Comparison of ENCODE assay signal across 18 cellular contexts in the genomic region with DNA sequence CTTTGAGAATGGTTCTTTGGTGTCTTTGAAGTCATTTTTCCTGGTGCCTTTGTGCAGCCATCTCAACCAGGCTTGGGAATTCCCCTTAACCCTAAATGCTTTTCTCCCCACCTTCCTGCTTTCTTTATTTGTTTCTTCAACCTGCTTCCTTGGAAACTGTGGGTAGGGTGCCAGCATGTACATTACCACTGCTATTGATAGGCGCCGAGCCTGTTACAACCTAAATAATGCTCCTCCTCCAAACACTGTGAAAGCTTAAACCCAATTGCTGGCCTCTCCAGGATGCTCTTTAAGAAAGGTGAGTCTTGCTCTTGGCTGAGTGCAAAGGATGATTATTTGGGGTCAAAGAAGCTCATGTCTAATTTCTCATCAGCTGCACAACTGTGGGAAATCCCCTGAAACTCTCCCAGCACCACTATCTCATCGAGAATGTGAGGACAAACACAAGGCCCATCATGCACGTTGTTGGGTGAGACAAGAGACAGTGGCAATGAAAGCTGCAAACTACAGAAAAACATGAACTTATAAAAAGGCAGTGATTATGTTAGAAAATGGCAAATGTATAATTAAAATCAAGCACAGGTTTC.
DNase-seq lines count a peak whose midpoint lies in the region; ATAC-seq and TF ChIP-seq lines count a peak whose summit lies in the region.
"Had no signal": no experiment of that assay in that cellular context is flagged by ENCODE, and none has a peak within 500 bp of the region (broad histone marks: within the 10 kb centered on the region; RNA-seq: fewer than 3 reads in every experiment).

No MANE protein-coding gene starts in this region.

- no CpG with 5 or more reads among the region's 4 CpGs for WGBS in trophoblast cell (ENCODE audit: extremely low coverage, insufficient coverage, insufficient read length)

- H2AK5ac ChIP-seq in trophoblast cell (ENCODE audit: low read length), result no peak overlapping the region

- no peak overlapping the region for H3K4me3 ChIP-seq in trophoblast cell (ENCODE audit: low read depth, low read length)
- H3K4me3 ChIP-seq: thyroid gland had no signal

- POLR2A ChIA-PET in GM10248 (lab: Yijun Ruan, JAX), result no interaction called here

- H3K4me2 ChIP-seq in trophoblast cell (ENCODE audit: low read length), result no peak overlapping the region

- no peaks in the 10 kb centered on the region for H3K9me3 ChIP-seq in trophoblast cell (ENCODE audit: insufficient read depth, low read depth, low read length)
- H3K9me3 ChIP-seq: thyroid gland had no signal

- no peak overlapping the region for H4K8ac ChIP-seq in trophoblast cell (ENCODE audit: low read depth, low read length)

- H3K27me3 ChIP-seq in trophoblast cell (ENCODE audit: insufficient read depth, low read length), result no peaks in the 10 kb centered on the region
- H3K27me3 ChIP-seq: thyroid gland had no signal

- no peak overlapping the region for H2AFZ ChIP-seq in trophoblast cell (ENCODE audit: insufficient read depth, low read length, poor library complexity)

- peak overlapping the region; percentile 27 for H2BK12ac ChIP-seq in trophoblast cell (ENCODE audit: low read length)

- no peak overlapping the region for H3K23ac ChIP-seq in trophoblast cell (ENCODE audit: low read length)

- H2BK5ac ChIP-seq in trophoblast cell (ENCODE audit: low read depth, low read length, poor library complexity), result no peak overlapping the region

- peak overlapping the region; percentile 32 for H4K91ac ChIP-seq in trophoblast cell (ENCODE audit: low read depth, low read length)

- no peak overlapping the region for H3K9ac ChIP-seq in trophoblast cell (ENCODE audit: low read length)

- no peak overlapping the region for H3K4ac ChIP-seq in trophoblast cell (ENCODE audit: low read depth, low read length)

- peaks cover 2% of the 10 kb centered on the region for H3K79me1 ChIP-seq in trophoblast cell (ENCODE audit: low read length)

- H3K14ac ChIP-seq in trophoblast cell (ENCODE audit: low read length), result no peak overlapping the region

- H3K18ac ChIP-seq in trophoblast cell (ENCODE audit: low read length), result no peak overlapping the region

- TF ChIP-seq CTCF in GM10248 (IDR thresholded peaks at IDR 0.05; ENCODE audit: control extremely low read depth, extremely low read depth, low read depth, missing control alignments) (no peak), VCaP (conservative IDR thresholded peaks at IDR 0.05) (no peak), omental fat pad (IDR thresholded peaks at IDR 0.05) (no peak)

- no peak overlapping the region for H4K12ac ChIP-seq in trophoblast cell (ENCODE audit: low read depth, low read length)

- H3K4me1 ChIP-seq in trophoblast cell (ENCODE audit: control insufficient read depth in 1 of 2, insufficient read depth in 2 of 2, low read length in 2 of 2), result peaks cover 0 to 4% of the 10 kb centered on the region in 2 experiments
- H3K4me1 ChIP-seq: thyroid gland had no signal

- H3K36me3 ChIP-seq in trophoblast cell (ENCODE audit: control insufficient read depth in 1 of 2, insufficient read depth in 2 of 2, low read length in 2 of 2), result no peaks in the 10 kb centered on the region
- H3K36me3 ChIP-seq: thyroid gland had no signal

- H2BK120ac ChIP-seq in trophoblast cell (ENCODE audit: insufficient read depth, low read length, poor library complexity), result no peak overlapping the region

- CTCF ChIA-PET in GM10248 (lab: Yijun Ruan, JAX), result no interaction called here

- DNase-seq in GM10248 (ENCODE audit: extremely low spot score) (peak; percentile 56), trophoblast cell (no peak), omental fat pad (ENCODE audit: low spot score) (no peak), retina (no peak), COLO668 (lab: John Stamatoyannopoulos, UW; ENCODE audit: unreplicated experiment) (no peak)
- DNase-seq: activated CD4-positive, alpha-beta T cell treated with anti-CD3 and anti-CD28 coated beads, Interleukin-2, amount 50 U/mL, for 1 hour; activated naive CD4-positive, alpha-beta T cell treated with anti-CD3 and anti-CD28 coated beads, Interleukin-2, amount 10 ng/mL, durations not matched to agents 7 days and 5 days; activated T-cell treated with anti-CD3 and anti-CD28 coated beads for 4 hours; DMS53; left cardiac atrium; NCI-H1694 treated with DMSO at 0.1 percent for 48 hours; NCI-H2227 treated with DMSO at 0.1 percent for 48 hours; stimulated activated CD4-positive, alpha-beta T cell treated with anti-CD3 and anti-CD28 coated beads, Interleukin-12 subunit alpha, Interleukin-12 subunit beta, amount 100 ng/mL, for 4 hours; thyroid gland had no signal

- H3K79me2 ChIP-seq in trophoblast cell (ENCODE audit: control insufficient read depth, insufficient read depth, low read length, poor library complexity), result no peaks in the 10 kb centered on the region

- ATAC-seq in GM19463 (IDR thresholded peaks at IDR 0.05; ENCODE audit: unreplicated experiment) (peak; percentile 52), omental fat pad (ENCODE audit: low FRiP score) (no peak), HG03457 (IDR thresholded peaks at IDR 0.05; ENCODE audit: unreplicated experiment) (no peak)
- ATAC-seq: left cardiac atrium had no signal

- H3K27ac ChIP-seq in VCaP (peak overlapping the region; percentile 82; the same call in 1 of the 2 replicates), trophoblast cell (ENCODE audit: low read depth, low read length) (no peak overlapping the region)
- H3K27ac ChIP-seq: RWPE1, thyroid gland had no signal
